In genomic region chr4:100876546-100876945, GRCh38 we compare ENCODE assay signal across 23 cellular contexts.
"Had no signal": no experiment of that assay in that cellular context is flagged by ENCODE, and none has a peak within 500 bp of the region (broad histone marks: within the 10 kb centered on the region; RNA-seq: fewer than 3 reads in every experiment).

No MANE protein-coding gene starts in this region.

- H2AFZ ChIP-seq: parathyroid adenoma had no signal

- H3K27ac ChIP-seq: epithelial cell of prostate, foreskin keratinocyte, left ventricle myocardium inferior, lower lobe of right lung, parathyroid adenoma, prostate gland, spleen, tibial artery, upper lobe of left lung, uterus had no signal

- H3K36me3 ChIP-seq: left ventricle myocardium inferior, lower lobe of right lung, prostate gland, spleen, tibial artery, upper lobe of left lung, uterus had no signal

- ATAC-seq: foreskin keratinocyte; left cardiac atrium; lower lobe of right lung; sciatic nerve; stimulated activated memory B cell treated with anti-CD40 and anti-IgM and Interleukin-4, amounts not matched to agents 10 μg/mL and 1 μg/mL and 100 μg/mL, for 72 hours had no signal

- H3K27me3 ChIP-seq: foreskin keratinocyte, spleen, tibial artery, upper lobe of left lung, uterus had no signal

- H3K4me3 ChIP-seq: left ventricle myocardium inferior, lower lobe of right lung, prostate gland, spleen, tibial artery, upper lobe of left lung, uterus had no signal

- H3K4me1 ChIP-seq: left ventricle myocardium inferior, lower lobe of right lung, parathyroid adenoma, prostate gland, spleen, tibial artery, upper lobe of left lung, uterus had no signal

- H3K9ac ChIP-seq: parathyroid adenoma had no signal

- H3K79me2 ChIP-seq: parathyroid adenoma had no signal

- DNase-seq: effector memory CD4-positive, alpha-beta T cell; immature natural killer cell; kidney; left cardiac atrium; left ventricle myocardium inferior; lower lobe of right lung; midbrain; naive B cell; retina; spleen; stimulated activated CD4-positive, alpha-beta T cell treated with anti-CD3 and anti-CD28 coated beads, Interleukin-15, amount 100 ng/mL, for 24 hours; stimulated activated CD4-positive, alpha-beta T cell treated with anti-CD3 and anti-CD28 coated beads, Interleukin-1b, Interleukin-23, amount 100 ng/mL, for 48 hours; stimulated activated CD4-positive, alpha-beta T cell treated with anti-CD3 and anti-CD28 coated beads, Interleukin-4, amount 100 ng/mL, for 24 hours; tibial artery; upper lobe of left lung; uterus had no signal

- H3K9me3 ChIP-seq: left ventricle myocardium inferior, lower lobe of right lung, prostate gland, spleen, tibial artery, upper lobe of left lung, uterus had no signal

- FAIRE-seq: endometrium, kidney had no signal
